8 cellular contexts compared by ENCODE assay signal in genomic region chr17:8153957-8154607, GRCh38. TPM values are rescaled to one million over a fixed set of nuclear protein-coding genes. Genes with fewer than 3 reads are reported as not detected.
A peak's percentile ranks its signal among the peaks of the same experiment; 100 is the strongest.
DNase-seq lines count a peak whose midpoint lies in the region; ATAC-seq, FAIRE-seq and TF ChIP-seq lines count a peak whose summit lies in the region.

No MANE protein-coding gene starts in this region.

- no peak overlapping the region for H2BK15ac ChIP-seq in mesendoderm (replicated peaks; ENCODE audit: low read depth)

- H3K9me3 ChIP-seq in NT2/D1 (ENCODE audit: insufficient read depth, low read length) = no peaks in the 10 kb centered on the region

- H3K4me3 ChIP-seq in NT2/D1 (ENCODE audit: insufficient read length, low read depth) (peak overlapping the region; percentile 16), mesendoderm (ENCODE audit: low read length) (no peak overlapping the region)

- H3K79me2 ChIP-seq in mesendoderm (ENCODE audit: control insufficient read depth, insufficient read depth, low read length) = peaks cover 2% of the 10 kb centered on the region

- H3K36me3 ChIP-seq in NT2/D1 (ENCODE audit: insufficient read depth, insufficient read length, low read length) (peaks cover 18% of the 10 kb centered on the region), mesendoderm (ENCODE audit: control insufficient read depth, insufficient read depth, low read length) (peaks cover 2% of the 10 kb centered on the region)

- no peak overlapping the region for H4K5ac ChIP-seq in mesendoderm (ENCODE audit: low read length)

- H3K4ac ChIP-seq in mesendoderm (ENCODE audit: low read depth, low read length) = no peak overlapping the region

- H3K4me1 ChIP-seq in NT2/D1 (ENCODE audit: insufficient read depth, insufficient read length) (peaks cover 9% of the 10 kb centered on the region), mesendoderm (ENCODE audit: control insufficient read depth, low read depth, low read length) (peaks cover 18% of the 10 kb centered on the region)

- H4K8ac ChIP-seq in mesendoderm (ENCODE audit: low read depth, low read length) = no peak overlapping the region

- no peak overlapping the region for H2BK120ac ChIP-seq in mesendoderm (ENCODE audit: low read depth, low read length)

- DNase-seq in A172 (ENCODE audit: low spot score) = peak; percentile 96
- peak; percentile 71 for DNase-seq in GM20000 (ENCODE audit: low spot score)
- DNase-seq in NT2/D1 (ENCODE audit: low read depth, low spot score) = peak; percentile 88
- peak; percentile 84 for DNase-seq in activated T-cell treated with anti-CD3 and anti-CD28 coated beads for 24 hours (ENCODE audit: low read depth)
- peak; percentile 98 for DNase-seq in mesendoderm
- peak; percentile 72 to 83 (median 82) for DNase-seq in stimulated activated CD4-positive, alpha-beta T cell treated with anti-CD3 and anti-CD28 coated beads, TNF-alpha, amount 100 ng/mL, for 4 hours (ENCODE audit: low read depth in 3 of 3)

- H3K56ac ChIP-seq in mesendoderm (ENCODE audit: low read length) = peak overlapping the region; percentile 83

- H3K79me1 ChIP-seq in mesendoderm (ENCODE audit: low read length) = peaks cover 12% of the 10 kb centered on the region

- FAIRE-seq in endometrium (lab: Jason Lieb, UNC) = peak; percentile 93

- H3K27ac ChIP-seq in mesendoderm (ENCODE audit: low read depth, low read length) = peak overlapping the region; percentile 3

- no peak overlapping the region for H3K23ac ChIP-seq in mesendoderm (ENCODE audit: low read length)

- WGBS in mesendoderm (ENCODE audit: extremely low coverage, insufficient coverage, low lambda C conversion rate) = no CpG with 5 or more reads among the region's 22 CpGs

- TF ChIP-seq CTCF in GM20000 (IDR thresholded peaks at IDR 0.05; ENCODE audit: extremely low read depth, missing control alignments) = no peak

- H2AK5ac ChIP-seq in mesendoderm (ENCODE audit: low read length) = no peak overlapping the region

- H2BK5ac ChIP-seq in mesendoderm (ENCODE audit: low read length) = peak overlapping the region; percentile 72

- H3K18ac ChIP-seq in mesendoderm (ENCODE audit: low read length) = no peak overlapping the region

- H3K27me3 ChIP-seq in NT2/D1 (ENCODE audit: insufficient read depth, insufficient read length) = no peaks in the 10 kb centered on the region
- H3K27me3 ChIP-seq in mesendoderm (ENCODE audit: insufficient read depth, low read length, poor library complexity) = no peaks in the 10 kb centered on the region

- H3K9ac ChIP-seq in NT2/D1 (ENCODE audit: insufficient read length, low read depth) (peak overlapping the region; percentile 53), mesendoderm (ENCODE audit: low read length) (peak overlapping the region; percentile 66)

- H3K4me2 ChIP-seq in mesendoderm (ENCODE audit: low read length) = peak overlapping the region; percentile 60

- ATAC-seq in GM18519 (IDR thresholded peaks at IDR 0.05; ENCODE audit: low FRiP score, unreplicated experiment) = no peak

RNA-seq across cellular contexts. Expression of gene PER1, which starts 1.9 kb away (rescaled TPM):
- total RNA-seq in A172 (2014; rRNA removed; shearing (Covaris generic)) = 6.9 and 7.5 TPM in 2 replicates
- polyA plus RNA-seq in mesendoderm (2013, experiment 1 of 2) = 10.0 TPM
- polyA plus RNA-seq in mesendoderm (2013, experiment 2 of 2) = 10.0 TPM

RNA-seq across cellular contexts. Expression of gene VAMP2, which starts 8.7 kb away (rescaled TPM):
- 1.9 and 4.3 TPM in 2 replicates for total RNA-seq in A172 (2014; rRNA removed; shearing (Covaris generic))
- 14.1 TPM for polyA plus RNA-seq in mesendoderm (2013, experiment 1 of 2)
- polyA plus RNA-seq in mesendoderm (2013, experiment 2 of 2) = 14.0 TPM

RNA-seq across cellular contexts. Expression of gene TMEM107, which starts 22.1 kb away (rescaled TPM):
- 35.8 and 39.3 TPM in 2 replicates for total RNA-seq in A172 (2014; rRNA removed; shearing (Covaris generic))
- polyA plus RNA-seq in mesendoderm (2013, experiment 1 of 2) = 3.7 TPM
- polyA plus RNA-seq in mesendoderm (2013, experiment 2 of 2) = 3.5 TPM

RNA-seq across cellular contexts. Expression of gene HES7, which starts 30.2 kb away (rescaled TPM):
- total RNA-seq in A172 (2014; rRNA removed; shearing (Covaris generic)) = not detected in 2 replicates
- 0.10 TPM for polyA plus RNA-seq in mesendoderm (2013, experiment 1 of 2)
- polyA plus RNA-seq in mesendoderm (2013, experiment 2 of 2) = 0.17 TPM

RNA-seq across cellular contexts. Expression of gene ALOXE3, which starts 35.8 kb away (rescaled TPM):
- total RNA-seq in A172 (2014; rRNA removed; shearing (Covaris generic)) = 0.05 TPM in 1 of 2 replicates, not detected in the other
- 0.06 TPM for polyA plus RNA-seq in mesendoderm (2013, experiment 1 of 2)
- 0.04 TPM for polyA plus RNA-seq in mesendoderm (2013, experiment 2 of 2)
